8 cellular contexts compared by ENCODE assay signal in the genomic region with DNA sequence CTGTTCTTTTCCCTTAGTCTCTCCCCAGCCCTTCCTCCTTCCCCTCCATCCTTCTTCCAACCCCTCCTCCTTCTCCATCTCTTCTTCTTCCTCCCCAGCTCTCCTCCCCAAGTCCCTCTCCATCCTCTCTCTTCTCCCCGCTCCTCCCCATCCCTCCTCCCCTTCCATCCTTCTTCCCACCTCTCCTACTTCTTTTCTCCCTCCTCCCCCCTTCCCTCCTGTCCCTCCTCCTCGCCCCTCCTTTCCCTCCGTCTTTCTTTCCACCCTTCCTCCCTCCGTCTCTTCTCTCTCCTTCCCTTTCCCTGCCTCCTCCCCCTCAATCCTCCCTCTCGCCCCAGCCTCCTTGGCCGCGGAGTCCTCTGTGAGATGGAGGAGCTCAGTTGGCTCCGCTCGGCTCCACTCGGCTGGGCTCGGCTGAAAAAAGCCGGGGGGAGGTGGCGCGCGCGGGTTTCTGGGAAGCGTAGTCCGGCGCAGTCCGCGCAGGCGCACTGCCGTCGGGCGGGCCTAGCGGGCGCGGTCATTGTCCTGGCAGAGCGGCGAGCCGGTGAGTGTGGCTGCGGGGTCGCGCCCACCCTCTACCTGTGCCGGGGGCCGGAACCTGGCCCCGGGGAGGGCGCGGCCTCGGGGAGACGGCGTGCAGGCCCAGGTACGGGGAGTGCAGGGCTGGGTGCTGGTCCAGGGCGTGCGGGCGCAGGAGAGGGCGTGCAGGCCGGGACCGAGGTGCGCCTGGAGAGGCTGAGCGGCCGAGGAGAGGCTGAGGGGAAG. TPM values are rescaled to one million over a fixed set of nuclear protein-coding genes. Genes with fewer than 3 reads are reported as not detected.
DNase-seq lines count a peak whose midpoint lies in the region; ATAC-seq and TF ChIP-seq lines count a peak whose summit lies in the region.

A gene (plus strand): TSS at position 520 of the 765 bp plus-strand sequence. CDS start 6,257 bp downstream, outside the sequence.

- no peak for TF ChIP-seq CTCF in CD4-positive, alpha-beta T cell (IDR thresholded peaks at IDR 0.05)
- TF ChIP-seq CTCF in OCI-LY1 (IDR thresholded peaks at IDR 0.05; ENCODE audit: low read length) (no peak), epithelial cell of proximal tubule (conservative IDR thresholded peaks at IDR 0.05; ENCODE audit: low read depth, low read length) (no peak), mucosa of descending colon (IDR thresholded peaks at IDR 0.05) (no peak)

- no peaks in the 10 kb centered on the region for H3K9me2 ChIP-seq in OCI-LY1 (ENCODE audit: low read depth, low read length)

- ATAC-seq in CD4-positive, alpha-beta T cell (ENCODE audit: poor library complexity): peak; percentile 95
- ATAC-seq in GM19468 (IDR thresholded peaks at IDR 0.05; ENCODE audit: extremely low read depth, unreplicated experiment): peak; percentile 74
- peak; percentile 99 for ATAC-seq in mucosa of descending colon

- peak within 1 kb of the TSS; percentile 79 for H3K27ac Mint-ChIP-seq in CD4-positive, alpha-beta T cell

- H3K36me3 Mint-ChIP-seq in CD4-positive, alpha-beta T cell (ENCODE audit: low read depth): peaks cover 36% of the 10 kb centered on the region

- peak within 1 kb of the TSS; percentile 62 for H3K27ac ChIP-seq in CD4-positive, alpha-beta T cell (ENCODE audit: low read depth, low read length)
- no peak within 1 kb of the TSS for H3K27ac ChIP-seq in OCI-LY1 (ENCODE audit: low read depth, low read length, poor library complexity, severe bottlenecking)

- no peaks in the 10 kb centered on the region for H3K27me3 Mint-ChIP-seq in CD4-positive, alpha-beta T cell

- peaks cover 15% of the 10 kb centered on the region; the same call in 1 of the 2 replicates for H3K36me3 ChIP-seq in OCI-LY1 (ENCODE audit: insufficient read depth, low read length)
- H3K36me3 ChIP-seq in mucosa of descending colon (ENCODE audit: low read depth): no peaks in the 10 kb centered on the region

- H3K9ac ChIP-seq in OCI-LY1 (ENCODE audit: low read length): peak within 1 kb of the TSS; percentile 71

- H4K20me1 ChIP-seq in OCI-LY1 (ENCODE audit: insufficient read depth, low read length): no peaks in the 10 kb centered on the region

- H3K27me3 ChIP-seq in CD4-positive, alpha-beta T cell (ENCODE audit: control insufficient read depth, insufficient read depth, low read length): no peaks in the 10 kb centered on the region
- H3K27me3 ChIP-seq in OCI-LY1 (ENCODE audit: insufficient read depth, low read length): no peaks in the 10 kb centered on the region

- peak within 1 kb of the TSS; percentile 92 for H3K4me3 Mint-ChIP-seq in CD4-positive, alpha-beta T cell

- H3K4me1 Mint-ChIP-seq in CD4-positive, alpha-beta T cell (ENCODE audit: low read depth): peaks cover 24% of the 10 kb centered on the region

- CTCF ChIA-PET in CD4-positive, alpha-beta T cell (lab: Charles Lee): no interaction called here

- intact Hi-C loops in CD4-positive, alpha-beta T cell (cut with DNase I, micrococcal nuclease): loop anchor here (1.0 to 10.0 kb wide), 8 partner anchors 28 to 1560 kb away; a partner anchor contains a TSS
- intact Hi-C loops in mucosa of descending colon (cut with DNase I, micrococcal nuclease): no loop called here

- POLR2A ChIA-PET in CD4-positive, alpha-beta T cell (lab: Charles Lee): interaction anchor here (0.7 to 1.4 kb wide), 4 partner anchors 21 to 191 kb away, joined by 3 to 4 read pairs (median 4); a partner anchor contains a TSS

- peak; percentile 79 to 88 (median 82) for DNase-seq in CD4-positive, alpha-beta T cell
- DNase-seq in HT1080 (ENCODE audit: low read depth): peak; percentile 65
- DNase-seq in activated T-cell treated with anti-CD3 and anti-CD28 coated beads for 4 hours: peak; percentile 79
- peak; percentile 30 for DNase-seq in epithelial cell of proximal tubule (ENCODE audit: low read depth)
- peak; percentile 89 to 92 (median 90) for DNase-seq in mucosa of descending colon
- peak; percentile 80 to 90 for DNase-seq in stimulated activated CD8-positive, alpha-beta memory T cell treated with anti-CD3 and anti-CD28 coated beads, Interleukin-2, amount 100 ng/mL, for 48 hours (ENCODE audit: low read depth in 2 of 2)

- H3K4me1 ChIP-seq in OCI-LY1 (ENCODE audit: insufficient read depth, low read length, severe bottlenecking) (peaks cover 7% of the 10 kb centered on the region), mucosa of descending colon (ENCODE audit: low read depth) (peaks cover 4% of the 10 kb centered on the region)

- H3K4me3 ChIP-seq in OCI-LY1 (ENCODE audit: low read depth, low read length, poor library complexity, severe bottlenecking): peak within 1 kb of the TSS; percentile 71
- H3K4me3 ChIP-seq in epithelial cell of proximal tubule (ENCODE audit: low read depth, low read length): peak within 1 kb of the TSS; percentile 98
- peak within 1 kb of the TSS; percentile 85 for H3K4me3 ChIP-seq in mucosa of descending colon

- peaks cover 21% of the 10 kb centered on the region for H3K9me3 ChIP-seq in CD4-positive, alpha-beta T cell (ENCODE audit: control insufficient read depth, low read length)
- no peaks in the 10 kb centered on the region; the same call in 1 of the 2 replicates for H3K9me3 ChIP-seq in OCI-LY1 (ENCODE audit: low read length)
- peaks cover 34% of the 10 kb centered on the region for H3K9me3 ChIP-seq in mucosa of descending colon

- H2AFZ ChIP-seq in OCI-LY1 (ENCODE audit: low read length): 0 out of 2 replicates have a peak within 1 kb of the TSS, but pooled peaks have one; percentile 2

- H3F3A ChIP-seq in OCI-LY1 (ENCODE audit: insufficient read depth, low read length): no peaks in the 10 kb centered on the region

- H3K79me2 ChIP-seq in OCI-LY1 (ENCODE audit: insufficient read depth, low read length): no peaks in the 10 kb centered on the region

- H3K4me2 ChIP-seq in OCI-LY1 (ENCODE audit: low read length): peak within 1 kb of the TSS; percentile 61

- peaks cover 12% of the 10 kb centered on the region for H3K9me3 Mint-ChIP-seq in CD4-positive, alpha-beta T cell

RNA-seq across cellular contexts. Expression of the gene that starts here (rescaled TPM):
- 1 to 10 TPM; 2.2 TPM for total RNA-seq in CD4-positive, alpha-beta T cell
- 4.0 and 4.9 TPM in 2 replicates for total RNA-seq in HT1080 (2014; rRNA removed; shearing (Covaris generic))
- polyA plus RNA-seq in HT1080 (2015; cell fraction: cytosol; rRNA removed): 0.68 and 0.71 TPM in 2 replicates
- polyA plus RNA-seq in HT1080 (2015; cell fraction: nucleus; rRNA removed): 0.23 and 0.34 TPM in 2 replicates
- 6.7 and 8.8 TPM in 2 replicates for total RNA-seq in epithelial cell of proximal tubule
- total RNA-seq in mucosa of descending colon: 10 to 100 TPM in 1 of 3 donors, 1 to 10 TPM in 2; 2.8 to 12.2 (median 3.2) TPM

Comparison
In these comparisons a context has a peak if more than half of its experiments do, and no peak if none do; other contexts are left out.
1. DNase-seq: peak in every context shown above with its lines; median percentile 90 in mucosa of descending colon; 85 in stimulated activated CD8-positive, alpha-beta memory T cell treated with anti-CD3 and anti-CD28 coated beads, Interleukin-2, amount 100 ng/mL, for 48 hours; 82 in CD4-positive, alpha-beta T cell; 79 in activated T-cell treated with anti-CD3 and anti-CD28 coated beads for 4 hours; 65 in HT1080; 30 in epithelial cell of proximal tubule.
2. intact Hi-C loops: an anchor here in CD4-positive, alpha-beta T cell (1.0 to 10.0 kb wide); none called in mucosa of descending colon.